8 cellular contexts compared by ENCODE assay signal in genomic region chr1:112509005-112509659, GRCh38. TPM values are rescaled to one million over a fixed set of nuclear protein-coding genes. Genes with fewer than 3 reads are reported as not detected.
DNase-seq lines count a peak whose midpoint lies in the region; ATAC-seq and TF ChIP-seq lines count a peak whose summit lies in the region.

No MANE protein-coding gene starts in this region.

- ATAC-seq in Right ventricle myocardium superior (ENCODE audit: poor library complexity) (no peak), foreskin keratinocyte (peak; percentile 33), GM19035 (IDR thresholded peaks at IDR 0.05; ENCODE audit: unreplicated experiment) (no peak)

- H3K4me1 ChIP-seq in cardiac muscle cell (ENCODE audit: low read depth) (no peaks in the 10 kb centered on the region), foreskin keratinocyte (no peaks in the 10 kb centered on the region), prostate gland (replicated peaks) (no peaks in the 10 kb centered on the region)

- intact Hi-C loops in Right ventricle myocardium superior (cut with DNase I) (loop anchor here (10.0 kb wide), 2 partner anchors 106 to 206 kb away; partner anchors contain the start of genes CAPZA1, PPM1J and ST7L), prostate gland (cut with DNase I) (loop anchor here (10.0 kb wide), 1 partner anchor 166 kb away; the partner anchor contains the start of gene MOV10)

- peaks cover 66% of the 10 kb centered on the region for H3K27me3 ChIP-seq in cardiac muscle cell
- peaks cover 47% of the 10 kb centered on the region for H3K27me3 ChIP-seq in foreskin keratinocyte
- no peaks in the 10 kb centered on the region for H3K27me3 ChIP-seq in prostate gland (replicated peaks; ENCODE audit: insufficient read depth)

- no peak for TF ChIP-seq POLR2A in prostate gland (IDR thresholded peaks at IDR 0.05)

- H3K9me3 ChIP-seq in cardiac muscle cell (ENCODE audit: low read depth) = no peaks in the 10 kb centered on the region
- H3K9me3 ChIP-seq in prostate gland = no peaks in the 10 kb centered on the region

- H3K4me3 ChIP-seq in cardiac muscle cell = peak overlapping the region; percentile 35
- peak overlapping the region; percentile 29 to 45 for H3K4me3 ChIP-seq in prostate gland

- 16% methylated on average over 56 of the region's 66 CpGs for WGBS in prostate gland

- H3K36me3 ChIP-seq in cardiac muscle cell (no peaks in the 10 kb centered on the region), prostate gland (no peaks in the 10 kb centered on the region)

- H3K27ac ChIP-seq in cardiac muscle cell = no peak overlapping the region
- H3K27ac ChIP-seq in foreskin keratinocyte = no peak overlapping the region
- no peak overlapping the region for H3K27ac ChIP-seq in prostate gland

- DNase-seq in cardiac muscle cell (ENCODE audit: low read depth in 1 of 2, low spot score in 1 of 2) (no peak), Right ventricle myocardium superior (no peak), foreskin keratinocyte (no peak), prostate gland (ENCODE audit: low spot score) (no peak)
- DNase-seq in activated CD8-positive, alpha-beta memory T cell treated with anti-CD3 and anti-CD28 coated beads, Interleukin-2, amount 50 U/mL, for 4 hours = peak; percentile 30
- DNase-seq in NK-92 treated with Interleukin-12 subunit alpha and Interleukin-12 subunit beta, amount 100 ng/mL, for 24 hours (lab: John Stamatoyannopoulos, UW) = no peak
- no peak for DNase-seq in activated CD4-positive, CD25-positive, alpha-beta regulatory T cell (lab: John Stamatoyannopoulos, UW)

- TF ChIP-seq CTCF in cardiac muscle cell (IDR thresholded peaks at IDR 0.05; ENCODE audit: low read depth, low read length) (no peak), foreskin keratinocyte (conservative IDR thresholded peaks at IDR 0.05) (no peak), prostate gland (IDR thresholded peaks at IDR 0.05) (no peak)

RNA-seq across cellular contexts. Expression of gene WNT2B, which starts 0.4 kb away (rescaled TPM):
- total RNA-seq in cardiac muscle cell (0.74 and 1.2 TPM in 2 replicates), Right ventricle myocardium superior (1.2 TPM), foreskin keratinocyte (0.61 and 0.74 TPM in 2 replicates), prostate gland (10 to 100 TPM in 1 of 2 donors, 1 to 10 TPM in 1; 3.2 to 19.7 TPM)
- polyA plus RNA-seq in cardiac muscle cell (1.1 and 1.5 TPM in 2 replicates), foreskin keratinocyte (0.19 and 0.21 TPM in 2 replicates)
